ENCODE assay signal across 11 cellular contexts in the genomic region with DNA sequence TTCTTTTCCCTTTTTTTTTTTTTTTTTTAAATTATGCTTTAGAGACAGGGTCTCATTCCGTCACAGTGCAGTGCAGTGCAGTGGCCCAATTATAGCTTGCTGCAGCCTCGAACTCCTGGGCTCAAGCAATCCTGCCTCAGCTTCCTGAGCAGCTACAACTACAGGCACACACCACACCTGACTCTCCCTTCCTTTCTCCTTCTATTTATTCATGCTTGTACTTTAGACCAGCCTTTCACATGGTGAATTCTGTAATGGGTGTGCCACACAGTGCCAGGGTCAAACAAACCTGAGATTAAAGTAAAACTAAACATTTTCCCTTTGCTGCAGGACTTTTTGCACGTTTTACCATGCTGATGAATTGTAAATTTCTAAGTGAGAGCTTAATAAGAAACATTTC.
"Had no signal": no experiment of that assay in that cellular context is flagged by ENCODE, and none has a peak within 500 bp of the region (broad histone marks: within the 10 kb centered on the region; RNA-seq: fewer than 3 reads in every experiment).

No MANE protein-coding gene starts in this region.

- H3K36me3 ChIP-seq: esophagus muscularis mucosa, spleen, thyroid gland had no signal

- H3K4me1 ChIP-seq: spleen had no signal

- ATAC-seq: left ventricle myocardium superior, sciatic nerve had no signal

- H3K27me3 ChIP-seq: esophagus muscularis mucosa, thyroid gland had no signal

- DNase-seq: activated CD4-positive, alpha-beta T cell treated with anti-CD3 and anti-CD28 coated beads for 1 hour; activated CD4-positive, alpha-beta T cell treated with anti-CD3 and anti-CD28 coated beads, Interleukin-2, amount 50 U/mL, for 4 hours; activated naive CD4-positive, alpha-beta T cell treated with anti-CD3 and anti-CD28 coated beads, Interleukin-2, amount 10 ng/mL, durations not matched to agents 7 days and 5 days; hypothalamus; kidney; left ventricle myocardium superior; mesenchymal stem cell; spleen had no signal

- H3K4me3 ChIP-seq: esophagus muscularis mucosa, spleen, thyroid gland had no signal

- H3K9me3 ChIP-seq: esophagus muscularis mucosa, spleen, thyroid gland had no signal

- H3K27ac ChIP-seq: esophagus muscularis mucosa, spleen had no signal
